In genomic region chr11:127103586-127104388, GRCh38 we compare ENCODE assay signal across 18 cellular contexts.
DNase-seq lines count a peak whose midpoint lies in the region; ATAC-seq, FAIRE-seq and TF ChIP-seq lines count a peak whose summit lies in the region.
"Had no signal": no experiment of that assay in that cellular context is flagged by ENCODE, and none has a peak within 500 bp of the region (broad histone marks: within the 10 kb centered on the region; RNA-seq: fewer than 3 reads in every experiment).

No MANE protein-coding gene starts in this region.

- CTCF ChIA-PET in Calu3 (lab: Charles Lee) = no interaction called here

- WGBS in liver = 43% methylated on average over 9 of the region's 9 CpGs
- 52% methylated on average over 9 of the region's 9 CpGs for WGBS in pancreas, 2 donors

- H3K27ac ChIP-seq in liver (ENCODE audit: low read depth in 1 of 2, low read length in 2 of 2) = peak overlapping the region; percentile 15 to 43
- H3K27ac ChIP-seq in pancreas = no peak overlapping the region
- H3K27ac ChIP-seq: BLaER1 treated with 17β-estradiol and CSF1 and Interleukin-3, amounts not matched to agents 10 nM and 100 nM; PC-9 had no signal

- ATAC-seq in pancreas (peak in 3 of 4 donors; percentile 11 to 46 (median 30)), HG03108 (IDR thresholded peaks at IDR 0.05; ENCODE audit: unreplicated experiment) (no peak)
- ATAC-seq: CD8-positive, alpha-beta T cell had no signal

- DNase-seq in M059J (ENCODE audit: low read depth) (peak; percentile 3), ecto neural progenitor cell (ENCODE audit: low spot score) (peak; percentile 38), pancreas (no peak), Calu3 (no peak), NOMO-1 (lab: John Stamatoyannopoulos, UW; ENCODE audit: unreplicated experiment in 2 of 2) (no peak)
- DNase-seq: CD8-positive, alpha-beta T cell; DMS79 treated with DMSO at 0.1 percent for 48 hours; HCEC 1CT; KG1; NCI-H1417 treated with DMSO at 0.1 percent for 48 hours; NCI-H2029; NCI-H345; NCI-H524 treated with DMSO at 0.1 percent for 48 hours; PC-9 had no signal

- H3K27me3 ChIP-seq in liver (ENCODE audit: control insufficient read depth in 4 of 4, insufficient read depth in 4 of 4, low read length in 3 of 4) = no peaks in the 10 kb centered on the region
- no peaks in the 10 kb centered on the region for H3K27me3 ChIP-seq in pancreas
- H3K27me3 ChIP-seq: BLaER1 treated with 17β-estradiol and CSF1 and Interleukin-3, amounts not matched to agents 10 nM and 100 nM had no signal

- H3K36me3 ChIP-seq in liver (ENCODE audit: control insufficient read depth in 4 of 4, insufficient read depth in 3 of 4, low read depth in 1 of 4, low read length in 3 of 4) (no peaks in the 10 kb centered on the region), pancreas (no peaks in the 10 kb centered on the region)
- H3K36me3 ChIP-seq: BLaER1 treated with 17β-estradiol and CSF1 and Interleukin-3, amounts not matched to agents 10 nM and 100 nM had no signal

- no peak for TF ChIP-seq CTCF in liver (IDR thresholded peaks at IDR 0.05; ENCODE audit: low read depth, low read length, missing input control)
- TF ChIP-seq CTCF in pancreas (IDR thresholded peaks at IDR 0.05) = no peak
- TF ChIP-seq CTCF in Calu3 (IDR thresholded peaks at IDR 0.05; ENCODE audit: unreplicated experiment) = no peak

- peak; percentile 31 to 52 for TF ChIP-seq RAD21 in liver (IDR thresholded peaks at IDR 0.05)

- H3K9me3 ChIP-seq in liver (ENCODE audit: control insufficient read depth in 4 of 4, low read length in 3 of 4) (no peaks in the 10 kb centered on the region), pancreas (no peaks in the 10 kb centered on the region)
- H3K9me3 ChIP-seq: BLaER1 treated with 17β-estradiol and CSF1 and Interleukin-3, amounts not matched to agents 10 nM and 100 nM had no signal

- no peaks in the 10 kb centered on the region for H3K27me3 Mint-ChIP-seq in Calu3 (ENCODE audit: unreplicated experiment)

- H3K4me3 ChIP-seq in liver (ENCODE audit: low read depth in 1 of 3, low read length in 3 of 3) (no peak overlapping the region), pancreas (no peak overlapping the region)
- H3K4me3 ChIP-seq: BLaER1 treated with 17β-estradiol and CSF1 and Interleukin-3, amounts not matched to agents 10 nM and 100 nM; PC-9 had no signal

- intact Hi-C loops in pancreas (cut with DNase I) = no loop called here
- intact Hi-C loops in Calu3 (cut with micrococcal nuclease; ENCODE audit: unreplicated experiment) = loop anchor here (10.0 kb wide), 2 partner anchors 121 to 241 kb away; no protein-coding TSS in a partner anchor

- no peak overlapping the region for H3K9ac ChIP-seq in liver (ENCODE audit: low read depth in 1 of 2, low read length in 2 of 2)
- H3K9ac ChIP-seq: BLaER1 treated with 17β-estradiol and CSF1 and Interleukin-3, amounts not matched to agents 10 nM and 100 nM had no signal

- H3K27ac Mint-ChIP-seq in Calu3 (ENCODE audit: unreplicated experiment) = no peak overlapping the region
- H3K27ac Mint-ChIP-seq: CD8-positive, alpha-beta T cell had no signal

- H3K4me1 Mint-ChIP-seq in Calu3 (ENCODE audit: low read depth, unreplicated experiment) = peaks cover 10% of the 10 kb centered on the region

- H3K36me3 Mint-ChIP-seq in Calu3 (ENCODE audit: insufficient read depth, unreplicated experiment) = no peaks in the 10 kb centered on the region
- H3K36me3 Mint-ChIP-seq: CD8-positive, alpha-beta T cell had no signal

- no peak overlapping the region for H3K4me3 Mint-ChIP-seq in Calu3 (ENCODE audit: low read depth, unreplicated experiment)
- H3K4me3 Mint-ChIP-seq: CD8-positive, alpha-beta T cell had no signal

- FAIRE-seq in pancreas (lab: Jason Lieb, UNC) = no peak
- FAIRE-seq: D721Med had no signal

- peaks cover 1 to 35% (median 26%) of the 10 kb centered on the region in 4 donors for H3K4me1 ChIP-seq in liver (ENCODE audit: control insufficient read depth in 4 of 4, insufficient read depth in 4 of 4, low read length in 3 of 4)
- H3K4me1 ChIP-seq in pancreas = no peaks in the 10 kb centered on the region
- H3K4me1 ChIP-seq: BLaER1 treated with 17β-estradiol and CSF1 and Interleukin-3, amounts not matched to agents 10 nM and 100 nM had no signal

- no TSS peak for BruUV-seq in Calu3 (replicated peaks; lab: Mats Ljungman, UMichigan)

- H3K9me3 Mint-ChIP-seq in Calu3 (ENCODE audit: low read depth, unreplicated experiment) = no peaks in the 10 kb centered on the region
- H3K9me3 Mint-ChIP-seq: CD8-positive, alpha-beta T cell had no signal

TF ChIP-seq in liver, 16 proteins besides CTCF, POLR2A, EP300 and RAD21:
- TF ChIP-seq TAF1 (conservative IDR thresholded peaks at IDR 0.05) (no peak), YY1 (IDR thresholded peaks at IDR 0.05) (peak; percentile 72), RXRA (IDR thresholded peaks at IDR 0.05) (peak; percentile 84 to 89), EGR1 (IDR thresholded peaks at IDR 0.05; ENCODE audit: low read depth in 2 of 2) (peak in 1 of 2 donors; percentile 56), HNF4A (conservative IDR thresholded peaks at IDR 0.05) (peak; percentile 82 to 91), ATF3 (IDR thresholded peaks at IDR 0.05) (no peak), JUND (IDR thresholded peaks at IDR 0.05) (no peak), HNF4G (IDR thresholded peaks at IDR 0.05) (peak; percentile 43), ZBTB33 (IDR thresholded peaks at IDR 0.05) (no peak), SP1 (IDR thresholded peaks at IDR 0.05) (peak; percentile 76), FOXA1 (IDR thresholded peaks at IDR 0.05) (peak; percentile 23), NR2F2 (IDR thresholded peaks at IDR 0.05) (peak; percentile 67), FOXA2 (IDR thresholded peaks at IDR 0.05) (no peak), GABPA (IDR thresholded peaks at IDR 0.05 in 1 of 2, conservative IDR thresholded peaks at IDR 0.05 in 1 of 2) (peak in 1 of 2 donors; percentile 10)
- TF ChIP-seq, protein P1, sequence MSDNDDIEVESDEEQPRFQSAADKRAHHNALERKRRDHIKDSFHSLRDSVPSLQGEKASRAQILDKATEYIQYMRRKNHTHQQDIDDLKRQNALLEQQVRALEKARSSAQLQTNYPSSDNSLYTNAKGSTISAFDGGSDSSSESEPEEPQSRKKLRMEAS (IDR thresholded peaks at IDR 0.05) = peak; percentile 70
- TF ChIP-seq, protein P2, sequence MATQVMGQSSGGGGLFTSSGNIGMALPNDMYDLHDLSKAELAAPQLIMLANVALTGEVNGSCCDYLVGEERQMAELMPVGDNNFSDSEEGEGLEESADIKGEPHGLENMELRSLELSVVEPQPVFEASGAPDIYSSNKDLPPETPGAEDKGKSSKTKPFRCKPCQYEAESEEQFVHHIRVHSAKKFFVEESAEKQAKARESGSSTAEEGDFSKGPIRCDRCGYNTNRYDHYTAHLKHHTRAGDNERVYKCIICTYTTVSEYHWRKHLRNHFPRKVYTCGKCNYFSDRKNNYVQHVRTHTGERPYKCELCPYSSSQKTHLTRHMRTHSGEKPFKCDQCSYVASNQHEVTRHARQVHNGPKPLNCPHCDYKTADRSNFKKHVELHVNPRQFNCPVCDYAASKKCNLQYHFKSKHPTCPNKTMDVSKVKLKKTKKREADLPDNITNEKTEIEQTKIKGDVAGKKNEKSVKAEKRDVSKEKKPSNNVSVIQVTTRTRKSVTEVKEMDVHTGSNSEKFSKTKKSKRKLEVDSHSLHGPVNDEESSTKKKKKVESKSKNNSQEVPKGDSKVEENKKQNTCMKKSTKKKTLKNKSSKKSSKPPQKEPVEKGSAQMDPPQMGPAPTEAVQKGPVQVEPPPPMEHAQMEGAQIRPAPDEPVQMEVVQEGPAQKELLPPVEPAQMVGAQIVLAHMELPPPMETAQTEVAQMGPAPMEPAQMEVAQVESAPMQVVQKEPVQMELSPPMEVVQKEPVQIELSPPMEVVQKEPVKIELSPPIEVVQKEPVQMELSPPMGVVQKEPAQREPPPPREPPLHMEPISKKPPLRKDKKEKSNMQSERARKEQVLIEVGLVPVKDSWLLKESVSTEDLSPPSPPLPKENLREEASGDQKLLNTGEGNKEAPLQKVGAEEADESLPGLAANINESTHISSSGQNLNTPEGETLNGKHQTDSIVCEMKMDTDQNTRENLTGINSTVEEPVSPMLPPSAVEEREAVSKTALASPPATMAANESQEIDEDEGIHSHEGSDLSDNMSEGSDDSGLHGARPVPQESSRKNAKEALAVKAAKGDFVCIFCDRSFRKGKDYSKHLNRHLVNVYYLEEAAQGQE (IDR thresholded peaks at IDR 0.05) = peak; percentile 97

Comparison
In these comparisons a context has a peak if more than half of its experiments do, and no peak if none do; other contexts are left out.
1. DNase-seq: peak in M059J (single experiment) and ecto neural progenitor cell (single experiment); none in pancreas (0 of 6), Calu3 (single experiment) and NOMO-1 (0 of 2).
2. H3K27ac ChIP-seq: peak in liver (2 of 2); none in pancreas (0 of 4).